Comparison of ENCODE assay signal across 9 cellular contexts in genomic region chr17:41801374-41802062, GRCh38. TPM values are rescaled to one million over a fixed set of nuclear protein-coding genes. Genes with fewer than 3 reads are reported as not detected.
DNase-seq lines count a peak whose midpoint lies in the region; ATAC-seq, FAIRE-seq and TF ChIP-seq lines count a peak whose summit lies in the region.
"Had no signal": no experiment of that assay in that cellular context is flagged by ENCODE, and none has a peak within 500 bp of the region (broad histone marks: within the 10 kb centered on the region; RNA-seq: fewer than 3 reads in every experiment).

No MANE protein-coding gene starts in this region.

- TF ChIP-seq POLR2A in tibial nerve (IDR thresholded peaks at IDR 0.05): no peak

- H3K9me3 ChIP-seq in SJCRH30 (replicated peaks) (no peaks in the 10 kb centered on the region), pancreas (no peaks in the 10 kb centered on the region), tibial nerve (no peaks in the 10 kb centered on the region)

- H3K4me3 ChIP-seq in SJCRH30: no peak overlapping the region
- H3K4me3 ChIP-seq in pancreas: no peak overlapping the region
- no peak overlapping the region for H3K4me3 ChIP-seq in tibial nerve

- ATAC-seq in pancreas (peak; percentile 88 to 96 (median 94)), HG02840 (IDR thresholded peaks at IDR 0.05; ENCODE audit: low FRiP score, unreplicated experiment) (no peak)

- no peak for TF ChIP-seq EP300 in tibial nerve (IDR thresholded peaks at IDR 0.05)

- H3K36me3 ChIP-seq in SJCRH30: no peaks in the 10 kb centered on the region
- peaks cover 0 to 5% (median 0%) of the 10 kb centered on the region in 3 donors for H3K36me3 ChIP-seq in pancreas
- H3K36me3 ChIP-seq in tibial nerve: peaks cover 0 to 28% (median 0%) of the 10 kb centered on the region in 3 donors

- FAIRE-seq in pancreas (lab: Jason Lieb, UNC): no peak
- FAIRE-seq: colon had no signal

- H3K27me3 ChIP-seq in SJCRH30 (no peaks in the 10 kb centered on the region), pancreas (no peaks in the 10 kb centered on the region), tibial nerve (no peaks in the 10 kb centered on the region)

- peaks cover 5% of the 10 kb centered on the region for H3K9me3 Mint-ChIP-seq in glutamatergic neuron (ENCODE audit: unreplicated experiment)

- peak; percentile 98 for TF ChIP-seq CTCF in glutamatergic neuron (IDR thresholded peaks at IDR 0.05; ENCODE audit: partially characterized antibody, unreplicated experiment)
- peak; percentile 93 to 98 (median 94) for TF ChIP-seq CTCF in pancreas (IDR thresholded peaks at IDR 0.05)
- TF ChIP-seq CTCF in tibial nerve (IDR thresholded peaks at IDR 0.05): peak; percentile 94 to 98 (median 97)

- no peak overlapping the region for H3K4me3 Mint-ChIP-seq in glutamatergic neuron (ENCODE audit: unreplicated experiment)

- H3K4me1 ChIP-seq in SJCRH30 (peaks cover 13% of the 10 kb centered on the region), pancreas (peaks cover 5% of the 10 kb centered on the region in 3 donors), tibial nerve (peaks cover 0 to 16% (median 7%) of the 10 kb centered on the region in 4 donors)

- WGBS in pancreas, 2 donors: 4 to 5% methylated on average over 13 of the region's 13 CpGs
- WGBS in tibial nerve, 2 donors: 0 to 3% methylated on average over 9 to 13 of the region's 13 CpGs

- DNase-seq in DMS53 (lab: John Stamatoyannopoulos, UW) (peak; percentile 87), LoVo (ENCODE audit: low spot score) (peak; percentile 83), SJCRH30 (peak; percentile 76 to 89), glutamatergic neuron (peak; percentile 86), pancreas (peak; percentile 67 to 95 (median 86)), tibial nerve (ENCODE audit: low spot score in 2 of 2) (peak; percentile 76 to 94)
- peak; percentile 75 for DNase-seq in activated naive CD4-positive, alpha-beta T cell treated with Interleukin-2 at 50 U/mL for 16 hours

- H3K27ac ChIP-seq in SJCRH30: no peak overlapping the region
- no peak overlapping the region for H3K27ac ChIP-seq in pancreas
- H3K27ac ChIP-seq in tibial nerve: peak overlapping the region in 2 of 4 donors; percentile 43 to 56

- no peaks in the 10 kb centered on the region for H3K36me3 Mint-ChIP-seq in glutamatergic neuron (ENCODE audit: unreplicated experiment)

- intact Hi-C loops in pancreas (cut with DNase I): loop anchor here (2.0 to 10.0 kb wide), 3 partner anchors 59 to 67 kb away; partner anchors contain the start of gene HAP1 (in 1 of the 3)

- peaks cover 3% of the 10 kb centered on the region for H3K4me1 Mint-ChIP-seq in glutamatergic neuron (ENCODE audit: low read depth, unreplicated experiment)

- no peak overlapping the region for H3K27ac Mint-ChIP-seq in glutamatergic neuron (ENCODE audit: unreplicated experiment)

- peaks cover 4% of the 10 kb centered on the region for H3K27me3 Mint-ChIP-seq in glutamatergic neuron (ENCODE audit: unreplicated experiment)

RNA-seq across cellular contexts. Expression of gene P3H4, which starts 10.2 kb away (rescaled TPM):
- 15.7 and 16.9 TPM in 2 replicates for total RNA-seq in SJCRH30 (2014; rRNA removed; shearing (Covaris generic))
- total RNA-seq in glutamatergic neuron (ENCODE audit: unreplicated experiment) (5.6 TPM), pancreas (10 to 100 TPM in 3 of 6 donors, 1 to 10 TPM in 3; 8.4 to 15.7 (median 10.1) TPM), tibial nerve (10 to 100 TPM; 14.7 to 23.9 (median 22.0) TPM)
- 10 to 100 TPM; 13.0 to 16.6 TPM for polyA plus RNA-seq in pancreas

RNA-seq across cellular contexts. Expression of gene FKBP10, which starts 11.3 kb away (rescaled TPM):
- total RNA-seq in SJCRH30 (2014; rRNA removed; shearing (Covaris generic)): 61.4 and 72.2 TPM in 2 replicates
- 28.5 TPM for total RNA-seq in glutamatergic neuron (ENCODE audit: unreplicated experiment)
- 10 to 100 TPM in 4 of 6 donors, 1 to 10 TPM in 2; 4.5 to 35.3 (median 11.7) TPM for total RNA-seq in pancreas
- 10 to 100 TPM in 1 of 2 donors, 1 to 10 TPM in 1; 9.1 to 17.3 TPM for polyA plus RNA-seq in pancreas
- 100 to 1,000 TPM in 1 of 4 donors, 10 to 100 TPM in 3; 47.9 to 103 (median 77.4) TPM for total RNA-seq in tibial nerve

RNA-seq across cellular contexts. Expression of gene JUP, which starts 15.0 kb away (rescaled TPM):
- total RNA-seq in SJCRH30 (2014; rRNA removed; shearing (Covaris generic)): 1.2 and 1.7 TPM in 2 replicates
- total RNA-seq in glutamatergic neuron (ENCODE audit: unreplicated experiment) (252 TPM), pancreas (10 to 100 TPM; 31.1 to 93.5 (median 42.0) TPM), tibial nerve (10 to 100 TPM; 42.9 to 57.7 (median 51.6) TPM)
- polyA plus RNA-seq in pancreas: 10 to 100 TPM; 46.8 to 50.4 TPM

RNA-seq across cellular contexts. Expression of gene NT5C3B, which starts 34.5 kb away (rescaled TPM):
- 115 and 120 TPM in 2 replicates for total RNA-seq in SJCRH30 (2014; rRNA removed; shearing (Covaris generic))
- total RNA-seq in glutamatergic neuron (ENCODE audit: unreplicated experiment): 165 TPM
- total RNA-seq in pancreas: 10 to 100 TPM; 24.2 to 35.6 (median 27.0) TPM
- 100 to 1,000 TPM in 1 of 2 donors, 10 to 100 TPM in 1; 89.7 to 102 TPM for polyA plus RNA-seq in pancreas
- 10 to 100 TPM; 31.0 to 77.1 (median 33.0) TPM for total RNA-seq in tibial nerve

RNA-seq across cellular contexts. Expression of gene KLHL10, which starts 36.1 kb away (rescaled TPM):
- total RNA-seq in SJCRH30 (2014; rRNA removed; shearing (Covaris generic)): not detected in 2 replicates
- total RNA-seq in glutamatergic neuron (ENCODE audit: unreplicated experiment) (not detected), pancreas (not detected), tibial nerve (not detected)
- under 1 TPM in 1 of 2 donors, not detected in 1; 0.02 TPM for polyA plus RNA-seq in pancreas

Comparison
In these comparisons a context has a peak if more than half of its experiments do, and no peak if none do; other contexts are left out.
1. RNA of gene JUP, which starts 15.0 kb away (total RNA-seq): 252 TPM in glutamatergic neuron (single experiment), 42.9 to 57.7 TPM in tibial nerve and 31.1 to 93.5 TPM in pancreas; 1.2 to 1.7 TPM in SJCRH30; every median in the first group is over 10 times any median in the second.
2. Peak in every context shown above with its lines, with median percentiles within 50 percentile points of each other: DNase-seq and CTCF ChIP-seq.